In genomic region chrX:114619874-114620273, GRCh38 we compare ENCODE assay signal across 1 cellular context.
TF ChIP-seq lines count a peak whose summit lies in the region.

No MANE protein-coding gene starts in this region.

TF ChIP-seq in K562, 482 proteins besides CTCF, POLR2A, EP300 and RAD21 (continued from another document):
- TF ChIP-seq, protein P1, sequence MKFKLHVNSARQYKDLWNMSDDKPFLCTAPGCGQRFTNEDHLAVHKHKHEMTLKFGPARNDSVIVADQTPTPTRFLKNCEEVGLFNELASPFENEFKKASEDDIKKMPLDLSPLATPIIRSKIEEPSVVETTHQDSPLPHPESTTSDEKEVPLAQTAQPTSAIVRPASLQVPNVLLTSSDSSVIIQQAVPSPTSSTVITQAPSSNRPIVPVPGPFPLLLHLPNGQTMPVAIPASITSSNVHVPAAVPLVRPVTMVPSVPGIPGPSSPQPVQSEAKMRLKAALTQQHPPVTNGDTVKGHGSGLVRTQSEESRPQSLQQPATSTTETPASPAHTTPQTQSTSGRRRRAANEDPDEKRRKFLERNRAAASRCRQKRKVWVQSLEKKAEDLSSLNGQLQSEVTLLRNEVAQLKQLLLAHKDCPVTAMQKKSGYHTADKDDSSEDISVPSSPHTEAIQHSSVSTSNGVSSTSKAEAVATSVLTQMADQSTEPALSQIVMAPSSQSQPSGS (CRISPR knock-in tag; IDR thresholded peaks at IDR 0.05): no peak
- no peak for TF ChIP-seq THRB (CRISPR knock-in tag; conservative IDR thresholded peaks at IDR 0.05)
TF ChIP-seq in K562: peak in this region for 0.
